In the genomic region with DNA sequence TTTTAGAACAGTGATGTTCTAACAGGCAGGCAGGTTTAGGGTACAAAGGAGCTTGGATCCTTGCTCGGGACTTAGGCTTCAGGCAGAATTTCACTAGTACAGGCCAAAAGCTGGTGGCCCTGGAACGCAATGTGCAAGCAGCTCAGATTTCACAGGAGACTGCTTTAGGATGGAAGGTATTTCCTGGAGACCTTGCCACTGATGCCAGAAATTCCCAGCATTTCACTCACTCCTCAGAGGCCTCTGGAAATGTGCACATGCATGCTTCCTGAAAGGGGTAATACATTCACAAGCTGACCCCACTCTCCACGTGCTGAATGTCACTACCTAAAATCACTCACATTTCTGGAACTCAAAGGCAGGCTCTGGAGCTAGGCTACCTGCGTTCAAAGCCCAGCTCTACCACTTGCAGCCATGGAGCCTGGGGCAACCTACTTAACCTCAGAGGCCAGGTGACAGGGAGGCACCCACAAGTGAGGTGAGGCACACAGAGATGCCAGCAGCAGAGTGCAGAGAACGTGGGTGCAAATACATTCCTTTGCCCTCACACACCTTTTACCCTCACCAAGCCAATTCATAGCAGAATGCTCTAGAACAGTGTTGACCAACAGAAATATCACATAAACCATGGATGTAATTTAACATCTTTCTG, we compare ENCODE assay signal across 13 cellular contexts. TPM values are rescaled to one million over a fixed set of nuclear protein-coding genes. Genes with fewer than 3 reads are reported as not detected.
DNase-seq lines count a peak whose midpoint lies in the region; FAIRE-seq and TF ChIP-seq lines count a peak whose summit lies in the region.
"Had no signal": no experiment of that assay in that cellular context is flagged by ENCODE, and none has a peak within 500 bp of the region (broad histone marks: within the 10 kb centered on the region; RNA-seq: fewer than 3 reads in every experiment).

No MANE protein-coding gene starts in this region.

- peaks cover 86% of the 10 kb centered on the region for H3K4me1 Mint-ChIP-seq in activated CD4-positive, alpha-beta T cell treated with anti-CD3 and anti-CD28 coated beads, Interleukin-2, amount 10 ng/mL, durations not matched to agents 7 days and 5 days
- peaks cover 87% of the 10 kb centered on the region for H3K4me1 Mint-ChIP-seq in activated T-helper 2 cell treated with anti-CD3 and anti-CD28 coated beads, Interferon-gamma antibody, Interleukin-2, Interleukin-4, amounts not matched to agents 10 μg/mL and 5 μg/mL and 100 μg/mL, durations not matched to agents 14 hours and 24 hours and 36 hours (ENCODE audit: low read depth)
- H3K4me1 Mint-ChIP-seq: naive B cell had no signal

- FAIRE-seq in RCC 7860 (lab: Jason Lieb, UNC) = no peak
- FAIRE-seq: A204.1 had no signal

- H3K4me1 ChIP-seq in smooth muscle cell (ENCODE audit: low read depth) = peaks cover 17% of the 10 kb centered on the region

- H3K4me3 Mint-ChIP-seq in activated CD4-positive, alpha-beta T cell treated with anti-CD3 and anti-CD28 coated beads, Interleukin-2, amount 10 ng/mL, durations not matched to agents 7 days and 5 days = no peak overlapping the region
- H3K4me3 Mint-ChIP-seq in activated T-helper 2 cell treated with anti-CD3 and anti-CD28 coated beads, Interferon-gamma antibody, Interleukin-2, Interleukin-4, amounts not matched to agents 10 μg/mL and 5 μg/mL and 100 μg/mL, durations not matched to agents 14 hours and 24 hours and 36 hours (ENCODE audit: low read depth) = no peak overlapping the region
- H3K4me3 Mint-ChIP-seq: naive B cell had no signal

- POLR2A ChIA-PET in activated CD4-positive, alpha-beta T cell treated with anti-CD3 and anti-CD28 coated beads, Interleukin-2, amount 10 ng/mL, durations not matched to agents 7 days and 5 days (lab: Charles Lee) = interaction anchor here (0.6 kb wide), 1 partner anchor 618 kb away, joined by 3 read pairs; no protein-coding TSS in a partner anchor

- H3K4me2 ChIP-seq in smooth muscle cell = no peak overlapping the region

- DNase-seq in activated CD4-positive, alpha-beta T cell treated with anti-CD3 and anti-CD28 coated beads, Interleukin-2, amount 10 ng/mL, durations not matched to agents 7 days and 5 days = no peak
- no peak for DNase-seq in activated CD4-positive, alpha-beta T cell treated with anti-CD3 and anti-CD28 coated beads, Interleukin-2, amount 50 U/mL, for 48 hours
- no peak for DNase-seq in activated T-helper 2 cell treated with anti-CD3 and anti-CD28 coated beads, Interferon-gamma antibody, Interleukin-2, Interleukin-4, amounts not matched to agents 10 μg/mL and 5 μg/mL and 100 μg/mL, durations not matched to agents 14 hours and 24 hours and 36 hours (ENCODE audit: low spot score)
- DNase-seq in glomerular visceral epithelial cell (ENCODE audit: extremely low spot score) = peak; percentile 17
- no peak for DNase-seq in smooth muscle cell (lab: John Stamatoyannopoulos, UW; ENCODE audit: unreplicated experiment)
- DNase-seq in GM19240 (ENCODE audit: insufficient read length, low spot score) = no peak
- no peak for DNase-seq in NCI-H1105 (lab: John Stamatoyannopoulos, UW)
- no peak for DNase-seq in RCC 7860 (ENCODE audit: low spot score)
- DNase-seq: left lung, MG63, naive B cell had no signal

- H3K9me3 Mint-ChIP-seq in activated CD4-positive, alpha-beta T cell treated with anti-CD3 and anti-CD28 coated beads, Interleukin-2, amount 10 ng/mL, durations not matched to agents 7 days and 5 days = peaks cover 11% of the 10 kb centered on the region
- H3K9me3 Mint-ChIP-seq in activated T-helper 2 cell treated with anti-CD3 and anti-CD28 coated beads, Interferon-gamma antibody, Interleukin-2, Interleukin-4, amounts not matched to agents 10 μg/mL and 5 μg/mL and 100 μg/mL, durations not matched to agents 14 hours and 24 hours and 36 hours = no peaks in the 10 kb centered on the region
- H3K9me3 Mint-ChIP-seq: naive B cell had no signal

- H3F3A ChIP-seq in smooth muscle cell (ENCODE audit: low read depth) = peaks cover 27% of the 10 kb centered on the region

- no peaks in the 10 kb centered on the region for H3K79me2 ChIP-seq in smooth muscle cell (ENCODE audit: low read depth)

- peak overlapping the region; percentile 95 for H3K27ac Mint-ChIP-seq in activated CD4-positive, alpha-beta T cell treated with anti-CD3 and anti-CD28 coated beads, Interleukin-2, amount 10 ng/mL, durations not matched to agents 7 days and 5 days
- peak overlapping the region; percentile 93 for H3K27ac Mint-ChIP-seq in activated T-helper 2 cell treated with anti-CD3 and anti-CD28 coated beads, Interferon-gamma antibody, Interleukin-2, Interleukin-4, amounts not matched to agents 10 μg/mL and 5 μg/mL and 100 μg/mL, durations not matched to agents 14 hours and 24 hours and 36 hours

- peaks cover 13% of the 10 kb centered on the region for H3K36me3 Mint-ChIP-seq in activated CD4-positive, alpha-beta T cell treated with anti-CD3 and anti-CD28 coated beads, Interleukin-2, amount 10 ng/mL, durations not matched to agents 7 days and 5 days (ENCODE audit: low read depth)
- H3K36me3 Mint-ChIP-seq in activated T-helper 2 cell treated with anti-CD3 and anti-CD28 coated beads, Interferon-gamma antibody, Interleukin-2, Interleukin-4, amounts not matched to agents 10 μg/mL and 5 μg/mL and 100 μg/mL, durations not matched to agents 14 hours and 24 hours and 36 hours (ENCODE audit: low read depth) = peaks cover 6% of the 10 kb centered on the region
- H3K36me3 Mint-ChIP-seq: naive B cell had no signal

- H3K36me3 ChIP-seq in smooth muscle cell (ENCODE audit: low read depth) = no peaks in the 10 kb centered on the region
- H3K36me3 ChIP-seq: left lung, MG63 had no signal

- H3K27ac ChIP-seq in smooth muscle cell (ENCODE audit: low read depth) = peak overlapping the region; percentile 55
- H3K27ac ChIP-seq: left lung, SK-N-MC had no signal

- 68% methylated on average over 5 of the region's 5 CpGs for WGBS in smooth muscle cell (ENCODE audit: low lambda C conversion rate)

- no peaks in the 10 kb centered on the region for H3K9me3 ChIP-seq in smooth muscle cell (replicated peaks; ENCODE audit: low read depth)
- H3K9me3 ChIP-seq: left lung, MG63 had no signal

- intact Hi-C loops in activated T-helper 2 cell treated with anti-CD3 and anti-CD28 coated beads, Interferon-gamma antibody, Interleukin-2, Interleukin-4, amounts not matched to agents 10 μg/mL and 5 μg/mL and 100 μg/mL, durations not matched to agents 14 hours and 24 hours and 36 hours (cut with micrococcal nuclease) = loop anchor here (2.0 kb wide), 1 partner anchor 116 kb away; no protein-coding TSS in a partner anchor

- no peak overlapping the region for H3K4me3 ChIP-seq in smooth muscle cell
- H3K4me3 ChIP-seq: left lung, MG63, SK-N-MC had no signal

- H3K9ac ChIP-seq in smooth muscle cell (ENCODE audit: low read depth) = no peak overlapping the region

- H4K20me1 ChIP-seq in smooth muscle cell (ENCODE audit: low read depth) = no peaks in the 10 kb centered on the region

- no peak overlapping the region for H2AFZ ChIP-seq in smooth muscle cell (ENCODE audit: low read depth)

- no peaks in the 10 kb centered on the region for H3K27me3 ChIP-seq in smooth muscle cell (ENCODE audit: low read depth)
- H3K27me3 ChIP-seq: left lung, MG63 had no signal

- CTCF ChIA-PET in activated CD4-positive, alpha-beta T cell treated with anti-CD3 and anti-CD28 coated beads, Interleukin-2, amount 10 ng/mL, durations not matched to agents 7 days and 5 days (lab: Charles Lee) = interaction anchor here (0.6 to 2.0 kb wide), 5 partner anchors 13 to 1482 kb away, joined by 3 to 6 read pairs (median 3); no protein-coding TSS in a partner anchor

- H3K27me3 Mint-ChIP-seq in activated CD4-positive, alpha-beta T cell treated with anti-CD3 and anti-CD28 coated beads, Interleukin-2, amount 10 ng/mL, durations not matched to agents 7 days and 5 days = no peaks in the 10 kb centered on the region
- no peaks in the 10 kb centered on the region for H3K27me3 Mint-ChIP-seq in activated T-helper 2 cell treated with anti-CD3 and anti-CD28 coated beads, Interferon-gamma antibody, Interleukin-2, Interleukin-4, amounts not matched to agents 10 μg/mL and 5 μg/mL and 100 μg/mL, durations not matched to agents 14 hours and 24 hours and 36 hours (ENCODE audit: low read depth)
- H3K27me3 Mint-ChIP-seq: naive B cell had no signal

- no peak for TF ChIP-seq CTCF in smooth muscle cell (IDR thresholded peaks at IDR 0.05; ENCODE audit: borderline replicate concordance, insufficient read depth, poor library complexity, severe bottlenecking)

RNA-seq across cellular contexts. Expression of gene CDC7, which starts 56.5 kb away (rescaled TPM):
- 10 to 100 TPM; 31.4 to 34.7 TPM for total RNA-seq in activated CD4-positive, alpha-beta T cell treated with anti-CD3 and anti-CD28 coated beads, Interleukin-2, amount 10 ng/mL, durations not matched to agents 7 days and 5 days
- 27.4 and 28.8 TPM in 2 replicates for total RNA-seq in activated T-helper 2 cell treated with anti-CD3 and anti-CD28 coated beads, Interferon-gamma antibody, Interleukin-2, Interleukin-4, amounts not matched to agents 10 μg/mL and 5 μg/mL and 100 μg/mL, durations not matched to agents 14 hours and 24 hours and 36 hours
- 8.9 and 11.2 TPM in 2 replicates for total RNA-seq in smooth muscle cell
- polyA plus RNA-seq in smooth muscle cell = 6.1 and 10.1 TPM in 2 replicates
